Comparison of ENCODE assay signal across 8 cellular contexts in genomic region chr12:105279460-105280056, GRCh38. TPM values are rescaled to one million over a fixed set of nuclear protein-coding genes. Genes with fewer than 3 reads are reported as not detected.
DNase-seq lines count a peak whose midpoint lies in the region; ATAC-seq and TF ChIP-seq lines count a peak whose summit lies in the region.

No MANE protein-coding gene starts in this region.

- peaks cover 0 to 6% (median 0%) of the 10 kb centered on the region in 7 donors for H3K4me1 Mint-ChIP-seq in naive thymus-derived CD4-positive, alpha-beta T cell

- H3K9me3 ChIP-seq in naive thymus-derived CD4-positive, alpha-beta T cell (ENCODE audit: control insufficient read depth in 2 of 3, low read length in 3 of 3) = no peaks in the 10 kb centered on the region
- H3K9me3 ChIP-seq in tibial nerve = no peaks in the 10 kb centered on the region

- TF ChIP-seq EP300 in tibial nerve (IDR thresholded peaks at IDR 0.05) = no peak

- TF ChIP-seq CTCF in dorsolateral prefrontal cortex (IDR thresholded peaks at IDR 0.05 in 54 of 56, conservative IDR thresholded peaks at IDR 0.05 in 2 of 56; ENCODE audit: low read depth in 1 of 56, partially characterized antibody in 56 of 56) = peak; percentile 32 to 74 (median 59)
- peak; percentile 15 to 54 (median 34) for TF ChIP-seq CTCF in tibial nerve (IDR thresholded peaks at IDR 0.05)

- POLR2A ChIA-PET in naive thymus-derived CD4-positive, alpha-beta T cell (lab: Charles Lee) = no interaction called here

- H3K36me3 Mint-ChIP-seq in naive thymus-derived CD4-positive, alpha-beta T cell = peaks cover 0 to 4% (median 0%) of the 10 kb centered on the region in 5 donors

- CTCF ChIA-PET in naive thymus-derived CD4-positive, alpha-beta T cell (lab: Charles Lee) = interaction anchor here (1.0 kb wide), 1 partner anchor 104 kb away, joined by 4 read pairs; no protein-coding TSS in a partner anchor

- TF ChIP-seq POLR2A in tibial nerve (IDR thresholded peaks at IDR 0.05) = no peak

- ATAC-seq in HG03280 (IDR thresholded peaks at IDR 0.05; ENCODE audit: unreplicated experiment) = peak; percentile 73
- ATAC-seq in activated CD4-positive, CD25-positive, alpha-beta regulatory T cell treated with anti-CD3 and anti-CD28 coated beads, Interleukin-2, amount 50 U/mL, for 24 hours = peak; percentile 44 to 48
- ATAC-seq in naive thymus-derived CD4-positive, alpha-beta T cell = peak; percentile 72

- H3K9me3 Mint-ChIP-seq in naive thymus-derived CD4-positive, alpha-beta T cell = peaks cover 0 to 6% (median 0%) of the 10 kb centered on the region in 11 donors

- H3K4me3 ChIP-seq in dorsolateral prefrontal cortex (no peak overlapping the region), tibial nerve (no peak overlapping the region)
- no peak overlapping the region for H3K4me3 ChIP-seq in naive thymus-derived CD4-positive, alpha-beta T cell (ENCODE audit: low read length)

- H3K27ac ChIP-seq in dorsolateral prefrontal cortex = no peak overlapping the region
- no peak overlapping the region for H3K27ac ChIP-seq in naive thymus-derived CD4-positive, alpha-beta T cell (ENCODE audit: low read depth, low read length)
- no peak overlapping the region for H3K27ac ChIP-seq in tibial nerve

- DNase-seq in D341Med (ENCODE audit: low spot score) (peak; percentile 55), dorsolateral prefrontal cortex (peak in 2 of 10 donors; percentile 9 to 31), tibial nerve (ENCODE audit: low spot score in 2 of 2) (no peak), DMS79 treated with DMSO at 0.1 percent for 48 hours (lab: John Stamatoyannopoulos, UW) (no peak), NCI-H446 (lab: John Stamatoyannopoulos, UW) (no peak)
- DNase-seq in naive thymus-derived CD4-positive, alpha-beta T cell = peak in 6 of 9 donors; percentile 10 to 39 (median 25)

- intact Hi-C loops in dorsolateral prefrontal cortex (cut with DNase I) = loop anchor here in 1 of 2 donors (10.0 kb wide), 1 partner anchor 105 kb away; no protein-coding TSS in a partner anchor
- intact Hi-C loops in naive thymus-derived CD4-positive, alpha-beta T cell (cut with micrococcal nuclease) = loop anchor here (1.0 to 5.0 kb wide), 2 partner anchors 53 to 104 kb away; partner anchors contain the start of gene C12orf75 (in 1 of the 2)

- peaks cover 0 to 14% (median 4%) of the 10 kb centered on the region in 5 donors for H3K27me3 Mint-ChIP-seq in naive thymus-derived CD4-positive, alpha-beta T cell

- H3K27ac Mint-ChIP-seq in naive thymus-derived CD4-positive, alpha-beta T cell = no peak overlapping the region

- 68 to 82% methylated on average over 6 of the region's 6 CpGs for WGBS in tibial nerve, 2 donors

- H3K27me3 ChIP-seq in dorsolateral prefrontal cortex = peaks cover 0 to 4% (median 0%) of the 10 kb centered on the region in 45 donors
- no peaks in the 10 kb centered on the region for H3K27me3 ChIP-seq in naive thymus-derived CD4-positive, alpha-beta T cell (ENCODE audit: control insufficient read depth in 2 of 2, insufficient read depth in 2 of 2, low read length in 2 of 2)
- no peaks in the 10 kb centered on the region for H3K27me3 ChIP-seq in tibial nerve

- no peaks in the 10 kb centered on the region for H3K36me3 ChIP-seq in naive thymus-derived CD4-positive, alpha-beta T cell (ENCODE audit: control insufficient read depth in 2 of 3, insufficient read depth in 3 of 3, low read length in 3 of 3)
- no peaks in the 10 kb centered on the region for H3K36me3 ChIP-seq in tibial nerve

- no peak overlapping the region for H3K4me3 Mint-ChIP-seq in naive thymus-derived CD4-positive, alpha-beta T cell

- no peaks in the 10 kb centered on the region for H3K4me1 ChIP-seq in naive thymus-derived CD4-positive, alpha-beta T cell (ENCODE audit: control insufficient read depth in 2 of 2, insufficient read depth in 2 of 2, low read length in 2 of 2)
- no peaks in the 10 kb centered on the region for H3K4me1 ChIP-seq in tibial nerve

RNA-seq across cellular contexts. Expression of gene APPL2, which starts 43.6 kb away (rescaled TPM):
- 10 to 100 TPM; 39.6 to 97.0 (median 66.6) TPM for total RNA-seq in dorsolateral prefrontal cortex
- 10 to 100 TPM; 31.6 to 74.5 (median 58.3) TPM for total RNA-seq in naive thymus-derived CD4-positive, alpha-beta T cell
- 10 to 100 TPM; 10.1 to 27.1 TPM for polyA plus RNA-seq in naive thymus-derived CD4-positive, alpha-beta T cell
- total RNA-seq in tibial nerve = 10 to 100 TPM; 48.6 to 97.9 (median 79.5) TPM

RNA-seq across cellular contexts. Expression of gene C12orf75, which starts 50.9 kb away (rescaled TPM):
- 10 to 100 TPM in 36 of 120 experiments, 1 to 10 TPM in 83, under 1 TPM in 1; 0.75 to 20.4 (median 7.7) TPM for total RNA-seq in dorsolateral prefrontal cortex
- 100 to 1,000 TPM in 1 of 5 experiments, 10 to 100 TPM in 2, 1 to 10 TPM in 2; 5.5 to 146 (median 13.0) TPM for total RNA-seq in naive thymus-derived CD4-positive, alpha-beta T cell
- polyA plus RNA-seq in naive thymus-derived CD4-positive, alpha-beta T cell = 10 to 100 TPM; 23.3 to 29.1 TPM
- 10 to 100 TPM; 12.6 to 29.7 (median 18.9) TPM for total RNA-seq in tibial nerve

Comparison
In these comparisons a context has a peak if more than half of its experiments do, and no peak if none do; other contexts are left out.
1. DNase-seq: peak in D341Med (single experiment) and naive thymus-derived CD4-positive, alpha-beta T cell (6 of 9); none in tibial nerve (0 of 2), DMS79 treated with DMSO at 0.1 percent for 48 hours (single experiment) and NCI-H446 (0 of 2).
2. Peak in every context shown above with its lines, with median percentiles within 50 percentile points of each other: ATAC-seq.